In genomic region chr17:49787932-49788442, GRCh38 we compare ENCODE assay signal across 8 cellular contexts. TPM values are rescaled to one million over a fixed set of nuclear protein-coding genes. Genes with fewer than 3 reads are reported as not detected.
A peak's percentile ranks its signal among the peaks of the same experiment; 100 is the strongest.
DNase-seq lines count a peak whose midpoint lies in the region; ATAC-seq and TF ChIP-seq lines count a peak whose summit lies in the region.

No MANE protein-coding gene starts in this region.

- peaks cover 26% of the 10 kb centered on the region for H3K4me1 Mint-ChIP-seq in endothelial cell (ENCODE audit: unreplicated experiment)

- ATAC-seq in HG02885 (IDR thresholded peaks at IDR 0.05; ENCODE audit: poor library complexity, unreplicated experiment), result no peak

- peak overlapping the region; percentile 45 for H3K4me3 ChIP-seq in ovary

- H3K36me3 Mint-ChIP-seq in endothelial cell (ENCODE audit: low read depth, unreplicated experiment), result peaks cover under 1% of the 10 kb centered on the region

- TF ChIP-seq EP300 in ovary (IDR thresholded peaks at IDR 0.05), result no peak

- H3K27me3 Mint-ChIP-seq in endothelial cell (ENCODE audit: unreplicated experiment), result peaks cover 2% of the 10 kb centered on the region

- no peaks in the 10 kb centered on the region for H3K9me3 ChIP-seq in ovary

- H3K27ac Mint-ChIP-seq in endothelial cell (ENCODE audit: unreplicated experiment), result peak overlapping the region; percentile 99

- H3K36me3 ChIP-seq in ovary, result no peaks in the 10 kb centered on the region

- no peak for TF ChIP-seq POLR2A in ovary (IDR thresholded peaks at IDR 0.05)

- H3K4me1 ChIP-seq in ovary (ENCODE audit: insufficient read depth), result peaks cover 5% of the 10 kb centered on the region

- peak; percentile 58 for DNase-seq in DMS 273 (lab: John Stamatoyannopoulos, UW; ENCODE audit: unreplicated experiment)
- DNase-seq in DMS 273 treated with DMSO at 0.1 percent for 48 hours (lab: John Stamatoyannopoulos, UW), result no peak
- peak; percentile 35 for DNase-seq in UCSD-AML1 (lab: John Stamatoyannopoulos, UW; ENCODE audit: unreplicated experiment)
- peak; percentile 15 for DNase-seq in endothelial cell (ENCODE audit: low spot score)
- peak in 2 of 5 donors; percentile 38 to 40 for DNase-seq in ovary
- no peak for DNase-seq in posterior vena cava (ENCODE audit: low spot score)
- no peak for DNase-seq in NCI-H1105 treated with DMSO at 0.1 percent for 48 hours (lab: John Stamatoyannopoulos, UW)

- H3K27me3 ChIP-seq in ovary, result no peaks in the 10 kb centered on the region

- H3K4me3 Mint-ChIP-seq in endothelial cell (ENCODE audit: unreplicated experiment), result peak overlapping the region; percentile 96

- H3K27ac ChIP-seq in ovary, result peak overlapping the region in 1 of 2 donors; percentile 98

- intact Hi-C loops in ovary (cut with DNase I), result no loop called here
- intact Hi-C loops in posterior vena cava (cut with DNase I), result no loop called here

- TF ChIP-seq CTCF in endothelial cell (IDR thresholded peaks at IDR 0.05; ENCODE audit: unreplicated experiment), result no peak
- no peak for TF ChIP-seq CTCF in ovary (IDR thresholded peaks at IDR 0.05)

- no peaks in the 10 kb centered on the region for H3K9me3 Mint-ChIP-seq in endothelial cell (ENCODE audit: unreplicated experiment)

- 0 to 3% (median 2%) methylated on average over 16 of the region's 16 CpGs for WGBS in ovary, 3 donors

RNA-seq across cellular contexts. Expression of gene KAT7, which starts 0.5 kb away (rescaled TPM):
- total RNA-seq in endothelial cell (ENCODE audit: unreplicated experiment) (307 TPM), ovary (10 to 100 TPM; 23.4 to 76.6 (median 62.8) TPM), posterior vena cava (10 to 100 TPM; 50.2 to 58.1 TPM)
- 10 to 100 TPM; 18.4 to 69.8 TPM for polyA plus RNA-seq in ovary

RNA-seq across cellular contexts. Expression of gene FAM117A, which starts 24.1 kb away (rescaled TPM):
- total RNA-seq in endothelial cell (ENCODE audit: unreplicated experiment) (9.2 TPM), ovary (10 to 100 TPM; 16.0 to 30.4 (median 19.0) TPM), posterior vena cava (10 to 100 TPM in 1 of 2 donors, 1 to 10 TPM in 1; 6.5 to 11.1 TPM)
- polyA plus RNA-seq in ovary, result 10 to 100 TPM; 15.0 to 25.2 TPM

RNA-seq across cellular contexts. Expression of gene TAC4, which starts 59.9 kb away (rescaled TPM):
- total RNA-seq in endothelial cell (ENCODE audit: unreplicated experiment) (not detected), ovary (not detected), posterior vena cava (not detected)
- not detected for polyA plus RNA-seq in ovary

Comparison
In these comparisons a context has a peak if more than half of its experiments do, and no peak if none do; other contexts are left out.
1. DNase-seq: peak in DMS 273 (single experiment), UCSD-AML1 (single experiment) and endothelial cell (single experiment); none in DMS 273 treated with DMSO at 0.1 percent for 48 hours (single experiment), posterior vena cava (single experiment) and NCI-H1105 treated with DMSO at 0.1 percent for 48 hours (single experiment).